In genomic region chr10:104937528-104937927, GRCh38 we compare ENCODE assay signal across 13 cellular contexts.
DNase-seq lines count a peak whose midpoint lies in the region; ATAC-seq, FAIRE-seq and TF ChIP-seq lines count a peak whose summit lies in the region.
"Had no signal": no experiment of that assay in that cellular context is flagged by ENCODE, and none has a peak within 500 bp of the region (broad histone marks: within the 10 kb centered on the region; RNA-seq: fewer than 3 reads in every experiment).

No MANE protein-coding gene starts in this region.

- TF ChIP-seq POLR2A in HCT116 (IDR thresholded peaks at IDR 0.05; ENCODE audit: borderline replicate concordance, extremely low read depth, insufficient read depth, insufficient read length) (no peak), GM18505 (IDR thresholded peaks at IDR 0.05; ENCODE audit: borderline replicate concordance, extremely low read depth, insufficient read depth, insufficient read length) (no peak)

- H2AFZ ChIP-seq in HCT116 (ENCODE audit: low read depth, low read length, poor library complexity, severe bottlenecking) (peak overlapping the region; percentile 2), keratinocyte (ENCODE audit: control insufficient read depth, low read length) (no peak overlapping the region)

- no peaks in the 10 kb centered on the region for H4K20me1 ChIP-seq in HCT116 (ENCODE audit: insufficient read depth)
- H4K20me1 ChIP-seq in keratinocyte (ENCODE audit: control insufficient read depth, extremely low read depth, insufficient read depth, low read length): no peaks in the 10 kb centered on the region

- no peak overlapping the region for H3K27ac Mint-ChIP-seq in nephron progenitor cell
- H3K27ac Mint-ChIP-seq in effector memory CD8-positive, alpha-beta T cell: no peak overlapping the region

- peak; percentile 92 for DNase-seq in AG10803 (ENCODE audit: low read depth)
- DNase-seq in HCT116 (ENCODE audit: low read depth, low spot score): peak; percentile 93
- DNase-seq in RWPE1 (ENCODE audit: low spot score): peak; percentile 74
- DNase-seq in keratinocyte (ENCODE audit: low read depth, low spot score): peak; percentile 2
- no peak for DNase-seq in nephron progenitor cell
- no peak for DNase-seq in NCI-H226
- DNase-seq in effector memory CD8-positive, alpha-beta T cell: no peak
- DNase-seq: activated naive CD4-positive, alpha-beta T cell; effector CD4-positive, alpha-beta T cell; NCI-H1694 treated with DMSO at 0.1 percent for 48 hours had no signal

- no peak for FAIRE-seq in keratinocyte (lab: Jason Lieb, UNC)

- peaks cover 14% of the 10 kb centered on the region for H3K4me1 Mint-ChIP-seq in nephron progenitor cell
- no peaks in the 10 kb centered on the region for H3K4me1 Mint-ChIP-seq in effector memory CD8-positive, alpha-beta T cell (ENCODE audit: low read depth in 2 of 2)

- H3K4me3 ChIP-seq in AG10803 (ENCODE audit: low read length) (no peak overlapping the region), HCT116 (replicated peaks in 1 of 2; ENCODE audit: low read depth in 1 of 2, low read length in 2 of 2) (0 out of 4 replicates have a peak overlapping the region, but pooled peaks of 1 of the 2 experiments have one; percentile 11), keratinocyte (ENCODE audit: control insufficient read depth in 2 of 3, extremely low read depth in 1 of 3, insufficient read depth in 2 of 3, low read depth in 1 of 3, low read length in 3 of 3) (no peak overlapping the region)
- H3K4me3 ChIP-seq: suprapubic skin had no signal

- dilution Hi-C loops in keratinocyte (cut with MboI; ENCODE audit: extremely low pct_ligation_motif_present, low sequenced_read_pairs): no loop called here

- peaks cover 17 to 23% of the 10 kb centered on the region in 2 experiments for H3K4me1 ChIP-seq in HCT116 (ENCODE audit: control insufficient read depth in 1 of 2, insufficient read depth in 2 of 2, low read length in 2 of 2)
- no peaks in the 10 kb centered on the region for H3K4me1 ChIP-seq in keratinocyte (ENCODE audit: control insufficient read depth, extremely low read depth, insufficient read depth, low read length)
- H3K4me1 ChIP-seq: suprapubic skin had no signal

- peaks cover 7% of the 10 kb centered on the region for H3K27me3 Mint-ChIP-seq in nephron progenitor cell (ENCODE audit: low read depth, poor library complexity)
- H3K27me3 Mint-ChIP-seq in effector memory CD8-positive, alpha-beta T cell: no peaks in the 10 kb centered on the region

- RAD21 ChIA-PET in HCT116 (lab: Charles Lee; ENCODE audit: low non-redundant PET in 1 of 2, low total read pairs in 2 of 2, uncharacterized antibody in 2 of 2, unreplicated experiment in 2 of 2): no interaction called here

- intact Hi-C loops in HCT116 (cut with micrococcal nuclease): loop anchor here (1.0 kb wide), 1 partner anchor 170 kb away; no protein-coding TSS in a partner anchor

- POLR2A ChIA-PET in HCT116 (lab: Charles Lee) (interaction anchor here (1.0 kb wide), 1 partner anchor 10 kb away, joined by 3 read pairs; no protein-coding TSS in a partner anchor), RWPE1 (lab: Yijun Ruan, JAX; ENCODE audit: low non-redundant PET) (no interaction called here)

- no peaks in the 10 kb centered on the region for H3K9me3 Mint-ChIP-seq in nephron progenitor cell
- peaks cover 0 to 4% of the 10 kb centered on the region in 2 donors for H3K9me3 Mint-ChIP-seq in effector memory CD8-positive, alpha-beta T cell

- no peaks in the 10 kb centered on the region for H3K27me3 ChIP-seq in HCT116 (ENCODE audit: insufficient read depth, low read length)
- no peaks in the 10 kb centered on the region for H3K27me3 ChIP-seq in keratinocyte (ENCODE audit: control insufficient read depth, extremely low read depth, insufficient read depth, low read length)
- H3K27me3 ChIP-seq: suprapubic skin had no signal

- H3K27ac ChIP-seq in HCT116 (ENCODE audit: low read depth, low read length): no peak overlapping the region
- no peak overlapping the region for H3K27ac ChIP-seq in RWPE1
- H3K27ac ChIP-seq in keratinocyte (ENCODE audit: control insufficient read depth, insufficient read depth, low read length): no peak overlapping the region
- H3K27ac ChIP-seq: suprapubic skin had no signal

- no peak for TF ChIP-seq CTCF in AG10803 (conservative IDR thresholded peaks at IDR 0.05; ENCODE audit: low read length)
- no peak for TF ChIP-seq CTCF in HCT116 (IDR thresholded peaks at IDR 0.05 in 2 of 3, conservative IDR thresholded peaks at IDR 0.05 in 1 of 3; ENCODE audit: borderline replicate concordance in 1 of 3, insufficient read depth in 1 of 3, low read depth in 2 of 3, low read length in 2 of 3)
- no peak for TF ChIP-seq CTCF in RWPE1 (conservative IDR thresholded peaks at IDR 0.05; ENCODE audit: low read depth)
- no peak for TF ChIP-seq CTCF in keratinocyte (optimal IDR thresholded peaks at IDR 0.05 in 1 of 3, IDR thresholded peaks at IDR 0.05 in 1 of 3, conservative IDR thresholded peaks at IDR 0.05 in 1 of 3; ENCODE audit: extremely low read depth in 1 of 3, insufficient read depth in 2 of 3, low read length in 3 of 3)
- TF ChIP-seq CTCF in nephron progenitor cell (IDR thresholded peaks at IDR 0.05): no peak

- ATAC-seq in HCT116 (peak; percentile 95), GM18505 (IDR thresholded peaks at IDR 0.05; ENCODE audit: unreplicated experiment) (no peak)
- ATAC-seq in effector memory CD8-positive, alpha-beta T cell (replicated peaks): no peak
- ATAC-seq: activated CD4-positive, CD25-positive, alpha-beta regulatory T cell treated with anti-CD3 and anti-CD28 coated beads, Interleukin-2, amount 50 U/mL, for 24 hours had no signal

- H3K36me3 ChIP-seq in HCT116 (ENCODE audit: control insufficient read depth in 1 of 2, insufficient read depth in 2 of 2, low read length in 2 of 2) (no peaks in the 10 kb centered on the region), keratinocyte (ENCODE audit: control insufficient read depth in 2 of 2, extremely low read depth in 1 of 2, insufficient read depth in 2 of 2, low read length in 2 of 2) (no peaks in the 10 kb centered on the region)
- H3K36me3 ChIP-seq: suprapubic skin had no signal

- no TSS peak for BruUV-seq in HCT116 (replicated peaks; lab: Mats Ljungman, UMichigan)

- H3K4me2 ChIP-seq in HCT116 (ENCODE audit: low read length) (peak overlapping the region; percentile 50), keratinocyte (ENCODE audit: control insufficient read depth, extremely low read depth, insufficient read depth, low read depth, low read length) (no peak overlapping the region)

- H3K9me1 ChIP-seq in keratinocyte (ENCODE audit: control insufficient read depth, extremely low read depth, insufficient read depth, low read length): no peaks in the 10 kb centered on the region

- CTCF ChIA-PET in HCT116 (lab: Charles Lee): no interaction called here
- CTCF ChIA-PET in RWPE1 (lab: Yijun Ruan, JAX): no interaction called here

- H3K79me2 ChIP-seq in HCT116 (ENCODE audit: insufficient read depth, low read length): no peaks in the 10 kb centered on the region
- H3K79me2 ChIP-seq in keratinocyte (ENCODE audit: control insufficient read depth, insufficient read depth, low read length): no peaks in the 10 kb centered on the region

- H3K9me3 ChIP-seq in HCT116 (ENCODE audit: control insufficient read depth in 1 of 2, insufficient read depth in 1 of 2, low read depth in 1 of 2, low read length in 2 of 2): no peaks in the 10 kb centered on the region
- no peaks in the 10 kb centered on the region for H3K9me3 ChIP-seq in keratinocyte (ENCODE audit: control insufficient read depth, low read depth, low read length)
- H3K9me3 ChIP-seq: suprapubic skin had no signal

- TF ChIP-seq RAD21 in HCT116 (IDR thresholded peaks at IDR 0.05; ENCODE audit: low read depth): no peak

- no peaks in the 10 kb centered on the region for H3K36me3 Mint-ChIP-seq in nephron progenitor cell (ENCODE audit: low read depth)
- no peaks in the 10 kb centered on the region for H3K36me3 Mint-ChIP-seq in effector memory CD8-positive, alpha-beta T cell (ENCODE audit: insufficient read depth)

- H3K9me2 ChIP-seq in HCT116 (ENCODE audit: insufficient read depth): no peaks in the 10 kb centered on the region

- no peak overlapping the region for H3K4me3 Mint-ChIP-seq in nephron progenitor cell
- no peak overlapping the region for H3K4me3 Mint-ChIP-seq in effector memory CD8-positive, alpha-beta T cell

- H3K9ac ChIP-seq in HCT116 (ENCODE audit: low read length) (no peak overlapping the region), keratinocyte (ENCODE audit: control insufficient read depth, extremely low read depth, insufficient read depth, low read length) (no peak overlapping the region)

TF ChIP-seq in HCT116, 20 proteins besides CTCF, POLR2A, EP300 and RAD21 (continues in another document):
- TF ChIP-seq CEBPB (IDR thresholded peaks at IDR 0.05; ENCODE audit: low read depth) (peak; percentile 56; the same call in 1 of the 2 replicates), FOSL1 (IDR thresholded peaks at IDR 0.05; ENCODE audit: low read depth) (peak; percentile 99), EZH2 (IDR thresholded peaks at IDR 0.05) (no peak), REST (IDR thresholded peaks at IDR 0.05; ENCODE audit: low read depth) (no peak)

Comparison
In these comparisons a context has a peak if more than half of its experiments do, and no peak if none do; other contexts are left out.
1. DNase-seq: peak in AG10803 (single experiment), HCT116 (single experiment), RWPE1 (single experiment) and keratinocyte (single experiment); none in nephron progenitor cell (single experiment), NCI-H226 (single experiment) and effector memory CD8-positive, alpha-beta T cell (0 of 3).